Comparison of ENCODE assay signal across 20 cellular contexts in genomic region chr12:47729233-47729632, GRCh38. TPM values are rescaled to one million over a fixed set of nuclear protein-coding genes. Genes with fewer than 3 reads are reported as not detected.
DNase-seq lines count a peak whose midpoint lies in the region; ATAC-seq and TF ChIP-seq lines count a peak whose summit lies in the region.
"Had no signal": no experiment of that assay in that cellular context is flagged by ENCODE, and none has a peak within 500 bp of the region (broad histone marks: within the 10 kb centered on the region; RNA-seq: fewer than 3 reads in every experiment).

No MANE protein-coding gene starts in this region.

- ATAC-seq in heart left ventricle (peak in 3 of 4 donors; percentile 16 to 21 (median 16)), HG02571 (IDR thresholded peaks at IDR 0.05; ENCODE audit: unreplicated experiment) (no peak)
- ATAC-seq in stimulated activated effector memory CD8-positive, alpha-beta T cell treated with anti-CD3 and anti-CD28 coated beads, Interleukin-12 subunit alpha, Interleukin-12 subunit beta, amount 100 ng/mL, for 72 hours: no peak
- ATAC-seq: activated T-cell treated with anti-CD3 and anti-CD28 coated beads, Interleukin-2, amount 50 U/mL, for 4 hours had no signal

- no peak overlapping the region for H3K4me3 ChIP-seq in heart left ventricle
- no peak overlapping the region for H3K4me3 ChIP-seq in spleen
- H3K4me3 ChIP-seq: heart right ventricle had no signal

- no peaks in the 10 kb centered on the region for H3K9me3 ChIP-seq in heart left ventricle
- no peaks in the 10 kb centered on the region for H3K9me3 ChIP-seq in spleen
- H3K9me3 ChIP-seq: heart right ventricle had no signal

- H3K27me3 ChIP-seq in heart left ventricle (no peaks in the 10 kb centered on the region), spleen (replicated peaks in 1 of 7) (no peaks in the 10 kb centered on the region)
- H3K27me3 ChIP-seq: heart right ventricle had no signal

- H3K27ac ChIP-seq in heart left ventricle: peak overlapping the region in 2 of 12 donors; percentile 51 to 60
- no peak overlapping the region for H3K27ac ChIP-seq in spleen

- H3K36me3 ChIP-seq in heart left ventricle: no peaks in the 10 kb centered on the region
- H3K36me3 ChIP-seq in spleen: peaks cover 0 to 7% (median 0%) of the 10 kb centered on the region in 6 donors
- H3K36me3 ChIP-seq: heart right ventricle had no signal

- peaks cover 0 to 38% (median 23%) of the 10 kb centered on the region in 12 donors for H3K4me1 ChIP-seq in heart left ventricle
- peaks cover 0 to 5% (median under 1%) of the 10 kb centered on the region in 6 donors for H3K4me1 ChIP-seq in spleen

- 51 to 62% (median 58%) methylated on average over 3 of the region's 3 CpGs for WGBS in heart left ventricle, 4 donors
- 58 to 81% (median 77%) methylated on average over 3 of the region's 3 CpGs for WGBS in spleen, 5 donors

- H3K9me3 Mint-ChIP-seq in stimulated activated effector memory CD8-positive, alpha-beta T cell treated with anti-CD3 and anti-CD28 coated beads, Interleukin-12 subunit alpha, Interleukin-12 subunit beta, amount 100 ng/mL, for 72 hours: no peaks in the 10 kb centered on the region
- H3K9me3 Mint-ChIP-seq: activated CD4-positive, alpha-beta T cell treated with anti-CD3 and anti-CD28 coated beads, Interleukin-2, amount 10 ng/mL, durations not matched to agents 7 days and 5 days; activated T-cell treated with anti-CD3 and anti-CD28 coated beads, Interleukin-2, amount 50 U/mL, for 4 hours; CD8-positive, alpha-beta memory T cell; T-helper 2 cell treated with Interferon-gamma antibody and Interleukin-4, amounts not matched to agents 5 μg/mL and 100 μg/mL, for 36 hours had no signal

- H3K27ac Mint-ChIP-seq in stimulated activated effector memory CD8-positive, alpha-beta T cell treated with anti-CD3 and anti-CD28 coated beads, Interleukin-12 subunit alpha, Interleukin-12 subunit beta, amount 100 ng/mL, for 72 hours: peak overlapping the region; percentile 86
- H3K27ac Mint-ChIP-seq: activated CD4-positive, alpha-beta T cell treated with anti-CD3 and anti-CD28 coated beads, Interleukin-2, amount 10 ng/mL, durations not matched to agents 7 days and 5 days; T-helper 2 cell treated with Interferon-gamma antibody and Interleukin-4, amounts not matched to agents 5 μg/mL and 100 μg/mL, for 36 hours had no signal

- intact Hi-C loops in heart left ventricle (cut with DNase I): no loop called here
- intact Hi-C loops in spleen (cut with DNase I; ENCODE audit: low total_unique reads): no loop called here

- no peak for TF ChIP-seq CTCF in heart left ventricle (IDR thresholded peaks at IDR 0.05)
- no peak for TF ChIP-seq CTCF in spleen (IDR thresholded peaks at IDR 0.05 in 8 of 11, conservative IDR thresholded peaks at IDR 0.05 in 3 of 11)

- H3K4me3 Mint-ChIP-seq in stimulated activated effector memory CD8-positive, alpha-beta T cell treated with anti-CD3 and anti-CD28 coated beads, Interleukin-12 subunit alpha, Interleukin-12 subunit beta, amount 100 ng/mL, for 72 hours: no peak overlapping the region
- H3K4me3 Mint-ChIP-seq: activated CD4-positive, alpha-beta T cell treated with anti-CD3 and anti-CD28 coated beads, Interleukin-2, amount 10 ng/mL, durations not matched to agents 7 days and 5 days; activated T-cell treated with anti-CD3 and anti-CD28 coated beads, Interleukin-2, amount 50 U/mL, for 4 hours; CD8-positive, alpha-beta memory T cell; T-helper 2 cell treated with Interferon-gamma antibody and Interleukin-4, amounts not matched to agents 5 μg/mL and 100 μg/mL, for 36 hours had no signal

- DNase-seq in DMS53 (lab: John Stamatoyannopoulos, UW) (peak; percentile 64), DMS53 treated with DMSO at 0.1 percent for 48 hours (lab: John Stamatoyannopoulos, UW; ENCODE audit: unreplicated experiment) (no peak), amniotic epithelial cell (ENCODE audit: low read depth) (peak; percentile 33), heart left ventricle (no peak), spleen (no peak), NOMO-1 treated with DMSO at 0.1 percent for 48 hours (lab: John Stamatoyannopoulos, UW; ENCODE audit: unreplicated experiment) (no peak)
- DNase-seq in stimulated activated effector memory CD8-positive, alpha-beta T cell treated with anti-CD3 and anti-CD28 coated beads, Interleukin-12 subunit alpha, Interleukin-12 subunit beta, amount 100 ng/mL, for 72 hours (ENCODE audit: low spot score in 2 of 2): no peak
- DNase-seq: activated CD4-positive, alpha-beta T cell treated with anti-CD3 and anti-CD28 coated beads, Interleukin-2, amount 10 ng/mL, durations not matched to agents 7 days and 5 days; activated T-cell treated with anti-CD3 and anti-CD28 coated beads, Interleukin-2, amount 50 U/mL, for 4 hours; CD8-positive, alpha-beta memory T cell; GDM1; heart right ventricle; MV-4-11; posterior cingulate gyrus; SHP77 treated with DMSO at 0.1 percent for 48 hours had no signal

- TF ChIP-seq POLR2A in heart left ventricle (IDR thresholded peaks at IDR 0.05) (no peak), spleen (IDR thresholded peaks at IDR 0.05) (no peak)

- peaks cover 5% of the 10 kb centered on the region for H3K4me1 Mint-ChIP-seq in stimulated activated effector memory CD8-positive, alpha-beta T cell treated with anti-CD3 and anti-CD28 coated beads, Interleukin-12 subunit alpha, Interleukin-12 subunit beta, amount 100 ng/mL, for 72 hours
- H3K4me1 Mint-ChIP-seq: activated CD4-positive, alpha-beta T cell treated with anti-CD3 and anti-CD28 coated beads, Interleukin-2, amount 10 ng/mL, durations not matched to agents 7 days and 5 days; CD8-positive, alpha-beta memory T cell had no signal

- H3K36me3 Mint-ChIP-seq in stimulated activated effector memory CD8-positive, alpha-beta T cell treated with anti-CD3 and anti-CD28 coated beads, Interleukin-12 subunit alpha, Interleukin-12 subunit beta, amount 100 ng/mL, for 72 hours: no peaks in the 10 kb centered on the region

RNA-seq across cellular contexts. Expression of gene ENDOU, which starts 3.9 kb away (rescaled TPM):
- total RNA-seq in heart left ventricle (1 to 10 TPM in 1 of 9 donors, under 1 TPM in 4, not detected in 4; 0.12 to 2.5 (median 0.27) TPM), spleen (under 1 TPM in 3 of 7 donors, not detected in 4; 0.32 to 0.92 (median 0.70) TPM)
- polyA plus RNA-seq in heart left ventricle (under 1 TPM; 0.08 to 0.42 TPM), spleen (under 1 TPM; 0.05 to 0.16 (median 0.13) TPM)
- total RNA-seq: A172; activated CD4-positive, alpha-beta T cell treated with anti-CD3 and anti-CD28 coated beads, Interleukin-2, amount 10 ng/mL, durations not matched to agents 7 days and 5 days; CD8-positive, alpha-beta memory T cell; cerebellum; kidney epithelial cell had no signal
- polyA plus RNA-seq: CD8-positive, alpha-beta memory T cell had no signal

RNA-seq across cellular contexts. Expression of gene RPAP3, which starts 23.4 kb away (rescaled TPM):
- total RNA-seq in heart left ventricle: 10 to 100 TPM; 11.1 to 25.2 (median 22.3) TPM
- 10 to 100 TPM in 1 of 2 donors, 1 to 10 TPM in 1; 7.2 to 15.5 TPM for polyA plus RNA-seq in heart left ventricle
- 10 to 100 TPM; 15.8 to 35.5 (median 27.1) TPM for total RNA-seq in spleen
- polyA plus RNA-seq in spleen: 10 to 100 TPM; 12.2 to 15.2 (median 14.4) TPM

RNA-seq across cellular contexts. Expression of gene RAPGEF3, which starts 29.4 kb away (rescaled TPM):
- total RNA-seq in heart left ventricle: 10 to 100 TPM; 14.5 to 47.8 (median 23.9) TPM
- polyA plus RNA-seq in heart left ventricle: 10 to 100 TPM; 18.6 to 62.1 TPM
- total RNA-seq in spleen: 10 to 100 TPM; 50.6 to 84.3 (median 57.8) TPM
- 100 to 1,000 TPM in 1 of 3 donors, 10 to 100 TPM in 2; 21.4 to 116 (median 64.3) TPM for polyA plus RNA-seq in spleen

RNA-seq across cellular contexts. Expression of gene SLC48A1, which starts 43.8 kb away (rescaled TPM):
- total RNA-seq in heart left ventricle: 10 to 100 TPM; 17.6 to 68.2 (median 23.9) TPM
- polyA plus RNA-seq in heart left ventricle: 10 to 100 TPM; 13.0 to 16.5 TPM
- total RNA-seq in spleen: 10 to 100 TPM; 20.2 to 66.4 (median 42.3) TPM
- polyA plus RNA-seq in spleen: 10 to 100 TPM in 1 of 3 donors, 1 to 10 TPM in 2; 8.4 to 24.1 (median 9.5) TPM

Comparison
In these comparisons a context has a peak if more than half of its experiments do, and no peak if none do; other contexts are left out.
1. DNase-seq: peak in DMS53 (single experiment) and amniotic epithelial cell (single experiment); none in DMS53 treated with DMSO at 0.1 percent for 48 hours (single experiment), heart left ventricle (0 of 5), stimulated activated effector memory CD8-positive, alpha-beta T cell treated with anti-CD3 and anti-CD28 coated beads, Interleukin-12 subunit alpha, Interleukin-12 subunit beta, amount 100 ng/mL, for 72 hours (0 of 2), spleen (single experiment) and NOMO-1 treated with DMSO at 0.1 percent for 48 hours (single experiment).
2. ATAC-seq: peak in heart left ventricle (3 of 4); none in stimulated activated effector memory CD8-positive, alpha-beta T cell treated with anti-CD3 and anti-CD28 coated beads, Interleukin-12 subunit alpha, Interleukin-12 subunit beta, amount 100 ng/mL, for 72 hours (single experiment) and HG02571 (single experiment).